In genomic region chrX:109190542-109190941, GRCh38 we compare ENCODE assay signal across 1 cellular context.
TF ChIP-seq lines count a peak whose summit lies in the region.

No MANE protein-coding gene starts in this region.

TF ChIP-seq in GM12878, 131 proteins besides CTCF, POLR2A, EP300 and RAD21 (continued from another document):
- TF ChIP-seq ATF2 (IDR thresholded peaks at IDR 0.05; ENCODE audit: low read length) (0 out of 2 replicates have a peak, but pooled peaks have one; percentile 43), CREB1 (IDR thresholded peaks at IDR 0.05; ENCODE audit: low read depth) (peak; percentile 35; the same call in 1 of the 2 replicates), POU2F2 (IDR thresholded peaks at IDR 0.05; ENCODE audit: borderline replicate concordance, low read depth, low read length) (0 out of 3 replicates have a peak, but pooled peaks have one; percentile 17), FOXM1 (IDR thresholded peaks at IDR 0.05; ENCODE audit: low read depth, low read length) (0 out of 2 replicates have a peak, but pooled peaks have one; percentile 33), IRF4 (IDR thresholded peaks at IDR 0.05; ENCODE audit: low read depth, low read length) (0 out of 2 replicates have a peak, but pooled peaks have one; percentile 54), EGR1 (IDR thresholded peaks at IDR 0.05; ENCODE audit: borderline replicate concordance in 1 of 2, low read depth in 2 of 2, low read length in 2 of 2) (no peak), JUNB (IDR thresholded peaks at IDR 0.05) (peak; percentile 70; the same call in 1 of the 2 replicates)
